In the genomic region with DNA sequence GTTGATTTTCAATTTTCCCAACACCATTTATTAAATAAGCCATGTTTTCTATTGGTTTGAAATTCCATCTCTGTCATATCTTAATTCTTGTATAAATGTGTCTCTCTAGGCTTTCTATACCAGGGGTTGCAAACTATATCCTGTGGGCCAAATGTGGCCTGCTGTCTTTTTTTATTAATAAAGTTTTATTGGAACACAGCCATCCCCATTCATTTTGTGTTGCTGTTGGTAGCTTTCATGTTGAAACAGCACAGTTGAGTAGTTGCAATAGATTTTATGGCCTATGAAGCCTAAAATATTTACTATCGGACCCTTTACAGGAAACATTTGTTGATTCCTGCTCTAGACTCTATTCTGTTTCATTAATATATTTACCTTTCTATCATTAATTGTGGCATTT, we compare ENCODE assay signal across 3 cellular contexts.
TF ChIP-seq lines count a peak whose summit lies in the region.

No MANE protein-coding gene starts in this region.

TF ChIP-seq in HepG2, 621 proteins besides CTCF, POLR2A, EP300 and RAD21 (continues in another document):
- TF ChIP-seq, protein P1, sequence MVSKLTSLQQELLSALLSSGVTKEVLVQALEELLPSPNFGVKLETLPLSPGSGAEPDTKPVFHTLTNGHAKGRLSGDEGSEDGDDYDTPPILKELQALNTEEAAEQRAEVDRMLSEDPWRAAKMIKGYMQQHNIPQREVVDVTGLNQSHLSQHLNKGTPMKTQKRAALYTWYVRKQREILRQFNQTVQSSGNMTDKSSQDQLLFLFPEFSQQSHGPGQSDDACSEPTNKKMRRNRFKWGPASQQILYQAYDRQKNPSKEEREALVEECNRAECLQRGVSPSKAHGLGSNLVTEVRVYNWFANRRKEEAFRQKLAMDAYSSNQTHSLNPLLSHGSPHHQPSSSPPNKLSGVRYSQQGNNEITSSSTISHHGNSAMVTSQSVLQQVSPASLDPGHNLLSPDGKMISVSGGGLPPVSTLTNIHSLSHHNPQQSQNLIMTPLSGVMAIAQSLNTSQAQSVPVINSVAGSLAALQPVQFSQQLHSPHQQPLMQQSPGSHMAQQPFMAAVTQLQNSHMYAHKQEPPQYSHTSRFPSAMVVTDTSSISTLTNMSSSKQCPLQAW (CRISPR knock-in tag; IDR thresholded peaks at IDR 0.05): no peak

TF ChIP-seq in GM12878, 131 proteins besides CTCF, POLR2A, EP300 and RAD21:
- TF ChIP-seq FOXK2 (IDR thresholded peaks at IDR 0.05) (no peak), HDAC6 (IDR thresholded peaks at IDR 0.05; ENCODE audit: unreplicated experiment) (no peak), MEF2A (IDR thresholded peaks at IDR 0.05; ENCODE audit: insufficient read depth, low read depth, low read length) (no peak), IRF3 (IDR thresholded peaks at IDR 0.05) (no peak), POLR2AphosphoS5 (IDR thresholded peaks at IDR 0.05; ENCODE audit: low read length) (no peak), SREBF1 (IDR thresholded peaks at IDR 0.05; ENCODE audit: low read length) (no peak), EED (IDR thresholded peaks at IDR 0.05; ENCODE audit: low read depth) (no peak)
- TF ChIP-seq, protein P2, sequence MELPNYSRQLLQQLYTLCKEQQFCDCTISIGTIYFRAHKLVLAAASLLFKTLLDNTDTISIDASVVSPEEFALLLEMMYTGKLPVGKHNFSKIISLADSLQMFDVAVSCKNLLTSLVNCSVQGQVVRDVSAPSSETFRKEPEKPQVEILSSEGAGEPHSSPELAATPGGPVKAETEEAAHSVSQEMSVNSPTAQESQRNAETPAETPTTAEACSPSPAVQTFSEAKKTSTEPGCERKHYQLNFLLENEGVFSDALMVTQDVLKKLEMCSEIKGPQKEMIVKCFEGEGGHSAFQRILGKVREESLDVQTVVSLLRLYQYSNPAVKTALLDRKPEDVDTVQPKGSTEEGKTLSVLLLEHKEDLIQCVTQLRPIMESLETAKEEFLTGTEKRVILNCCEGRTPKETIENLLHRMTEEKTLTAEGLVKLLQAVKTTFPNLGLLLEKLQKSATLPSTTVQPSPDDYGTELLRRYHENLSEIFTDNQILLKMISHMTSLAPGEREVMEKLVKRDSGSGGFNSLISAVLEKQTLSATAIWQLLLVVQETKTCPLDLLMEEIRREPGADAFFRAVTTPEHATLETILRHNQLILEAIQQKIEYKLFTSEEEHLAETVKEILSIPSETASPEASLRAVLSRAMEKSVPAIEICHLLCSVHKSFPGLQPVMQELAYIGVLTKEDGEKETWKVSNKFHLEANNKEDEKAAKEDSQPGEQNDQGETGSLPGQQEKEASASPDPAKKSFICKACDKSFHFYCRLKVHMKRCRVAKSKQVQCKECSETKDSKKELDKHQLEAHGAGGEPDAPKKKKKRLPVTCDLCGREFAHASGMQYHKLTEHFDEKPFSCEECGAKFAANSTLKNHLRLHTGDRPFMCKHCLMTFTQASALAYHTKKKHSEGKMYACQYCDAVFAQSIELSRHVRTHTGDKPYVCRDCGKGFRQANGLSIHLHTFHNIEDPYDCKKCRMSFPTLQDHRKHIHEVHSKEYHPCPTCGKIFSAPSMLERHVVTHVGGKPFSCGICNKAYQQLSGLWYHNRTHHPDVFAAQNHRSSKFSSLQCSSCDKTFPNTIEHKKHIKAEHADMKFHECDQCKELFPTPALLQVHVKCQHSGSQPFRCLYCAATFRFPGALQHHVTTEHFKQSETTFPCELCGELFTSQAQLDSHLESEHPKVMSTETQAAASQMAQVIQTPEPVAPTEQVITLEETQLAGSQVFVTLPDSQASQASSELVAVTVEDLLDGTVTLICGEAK (IDR thresholded peaks at IDR 0.05; ENCODE audit: borderline replicate concordance): peak; percentile 76
TF ChIP-seq in GM12878: peak in this region for 1.

TF ChIP-seq in K562, 482 proteins besides CTCF, POLR2A, EP300 and RAD21:
- TF ChIP-seq, protein P2 (IDR thresholded peaks at IDR 0.05): peak; percentile 90
- TF ChIP-seq, protein P2 (CRISPR knock-in tag; IDR thresholded peaks at IDR 0.05): peak; percentile 73
- no peak for TF ChIP-seq E2F3 (CRISPR knock-in tag; IDR thresholded peaks at IDR 0.05)
- no peak for TF ChIP-seq HDAC3 (IDR thresholded peaks at IDR 0.05; ENCODE audit: borderline replicate concordance, partially characterized antibody)
- no peak for TF ChIP-seq KLF16 (IDR thresholded peaks at IDR 0.05)
- TF ChIP-seq HNRNPK (IDR thresholded peaks at IDR 0.05; ENCODE audit: low read depth, low read length, poor library complexity, severe bottlenecking): no peak
- no peak for TF ChIP-seq ZMIZ1 (IDR thresholded peaks at IDR 0.05; ENCODE audit: low read depth in 2 of 2, low read length in 2 of 2)
- no peak for TF ChIP-seq CBFB (CRISPR knock-in tag; IDR thresholded peaks at IDR 0.05)
- no peak for TF ChIP-seq MEIS2 (IDR thresholded peaks at IDR 0.05; ENCODE audit: partially characterized antibody)
